In the genomic region with DNA sequence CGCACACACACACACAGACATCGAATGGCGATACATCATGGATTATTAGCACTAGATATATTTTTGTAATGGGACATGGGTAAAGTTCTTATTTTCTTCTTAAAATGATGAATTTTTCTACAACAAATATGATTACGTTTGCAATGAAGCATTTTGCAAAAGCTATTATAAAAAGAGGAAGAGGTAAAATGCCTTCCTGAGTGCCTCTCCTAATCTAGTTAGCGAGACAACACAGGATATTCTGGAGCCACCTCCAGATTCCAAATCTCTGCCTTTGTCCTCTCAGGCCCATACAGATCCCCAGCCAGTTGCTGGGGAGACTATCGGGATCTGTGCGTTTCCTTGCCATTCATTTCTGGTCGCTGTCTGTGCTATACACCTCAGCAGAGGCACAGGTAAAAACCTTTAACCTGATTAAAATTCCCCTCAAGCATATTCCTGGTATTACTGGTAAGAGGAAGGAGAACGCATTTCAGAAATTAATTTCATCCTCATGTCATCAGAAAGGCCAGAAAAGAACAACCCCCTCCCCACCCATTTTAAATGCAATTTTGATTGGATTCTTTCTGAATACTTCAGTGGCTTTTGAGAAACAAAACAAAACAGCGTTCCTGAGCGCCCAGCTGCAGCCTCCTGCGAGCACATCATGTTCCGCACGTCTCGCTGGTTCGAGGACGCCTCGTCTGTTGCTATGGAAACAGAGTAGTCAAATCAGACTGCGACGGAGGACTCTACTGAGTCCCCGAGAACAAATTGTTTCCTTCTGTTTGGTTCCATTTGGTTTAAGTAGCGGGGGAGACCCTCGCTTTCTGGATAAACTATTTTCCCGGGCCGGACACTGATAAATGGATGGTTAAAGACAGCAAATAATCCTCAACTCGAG, we compare ENCODE assay signal across 8 cellular contexts.
DNase-seq lines count a peak whose midpoint lies in the region; ATAC-seq, FAIRE-seq and TF ChIP-seq lines count a peak whose summit lies in the region.

No MANE protein-coding gene starts in this region.

- no peaks in the 10 kb centered on the region for H3K79me2 ChIP-seq in MM.1S (ENCODE audit: low read length)

- no peaks in the 10 kb centered on the region for H3F3A ChIP-seq in MM.1S (ENCODE audit: insufficient read depth, low read length)

- FAIRE-seq in GM18507 (lab: Jason Lieb, UNC): peak; percentile 61

- H2AFZ ChIP-seq in MM.1S (ENCODE audit: low read length): no peak overlapping the region

- H3K27me3 ChIP-seq in dorsolateral prefrontal cortex: peaks cover 0 to 20% (median 0%) of the 10 kb centered on the region in 45 donors
- H3K27me3 ChIP-seq in MM.1S (replicated peaks; ENCODE audit: insufficient read depth, low read length): no peaks in the 10 kb centered on the region

- H3K27ac ChIP-seq in SK-N-MC: no peak overlapping the region
- peak overlapping the region in 49 of 59 donors; percentile 23 to 90 (median 70) for H3K27ac ChIP-seq in dorsolateral prefrontal cortex
- no peak overlapping the region for H3K27ac ChIP-seq in MM.1S (ENCODE audit: low read length)

- no peak overlapping the region for H3K4me2 ChIP-seq in MM.1S (ENCODE audit: low read depth, low read length)

- H3K4me1 ChIP-seq in MM.1S (ENCODE audit: low read length): no peaks in the 10 kb centered on the region

- H3K4me3 ChIP-seq in SK-N-MC: 0 out of 2 replicates have a peak overlapping the region, but pooled peaks have one; percentile 20
- H3K4me3 ChIP-seq in dorsolateral prefrontal cortex: peak overlapping the region; percentile 8 to 72 (median 50)
- H3K4me3 ChIP-seq in MM.1S (ENCODE audit: low read length): no peak overlapping the region

- no peak overlapping the region for H3K9ac ChIP-seq in SK-N-MC (ENCODE audit: insufficient read length)
- no peak overlapping the region for H3K9ac ChIP-seq in MM.1S (ENCODE audit: low read length)

- intact Hi-C loops in dorsolateral prefrontal cortex (cut with DNase I): no loop called here

- no peak for DNase-seq in GM18507 (ENCODE audit: extremely low spot score, insufficient read length, low read depth)
- DNase-seq in SK-N-MC (ENCODE audit: low read depth, low spot score): peak; percentile 22
- DNase-seq in dorsolateral prefrontal cortex: peak; percentile 37 to 86 (median 71)
- peak; percentile 43 for DNase-seq in medulla oblongata (ENCODE audit: extremely low spot score)
- DNase-seq in SKM-1 (lab: John Stamatoyannopoulos, UW; ENCODE audit: unreplicated experiment): no peak
- no peak for DNase-seq in MM.1S

- no peaks in the 10 kb centered on the region for H3K27me3 Mint-ChIP-seq in stimulated activated memory B cell treated with anti-CD40 and anti-IgM and Interleukin-4, amounts not matched to agents 10 μg/mL and 1 μg/mL and 100 μg/mL, for 72 hours

- no peaks in the 10 kb centered on the region for H3K9me2 ChIP-seq in MM.1S (replicated peaks; ENCODE audit: insufficient read depth, low read length)

- peak overlapping the region; percentile 67 for H3K4me3 Mint-ChIP-seq in stimulated activated memory B cell treated with anti-CD40 and anti-IgM and Interleukin-4, amounts not matched to agents 10 μg/mL and 1 μg/mL and 100 μg/mL, for 72 hours

- H3K36me3 ChIP-seq in SK-N-MC (ENCODE audit: insufficient read depth, low read length) (no peaks in the 10 kb centered on the region), MM.1S (replicated peaks; ENCODE audit: insufficient read depth, low read length) (no peaks in the 10 kb centered on the region)

- H4K20me1 ChIP-seq in MM.1S (ENCODE audit: insufficient read depth, low read length): no peaks in the 10 kb centered on the region

- H3K9me3 Mint-ChIP-seq in stimulated activated memory B cell treated with anti-CD40 and anti-IgM and Interleukin-4, amounts not matched to agents 10 μg/mL and 1 μg/mL and 100 μg/mL, for 72 hours: no peaks in the 10 kb centered on the region

- no peaks in the 10 kb centered on the region for H3K9me3 ChIP-seq in SK-N-MC (ENCODE audit: low read depth, low read length)
- no peaks in the 10 kb centered on the region for H3K9me3 ChIP-seq in MM.1S (replicated peaks; ENCODE audit: insufficient read depth, low read length)

- peaks cover 14% of the 10 kb centered on the region for H3K4me1 Mint-ChIP-seq in stimulated activated memory B cell treated with anti-CD40 and anti-IgM and Interleukin-4, amounts not matched to agents 10 μg/mL and 1 μg/mL and 100 μg/mL, for 72 hours

- H3K36me3 Mint-ChIP-seq in stimulated activated memory B cell treated with anti-CD40 and anti-IgM and Interleukin-4, amounts not matched to agents 10 μg/mL and 1 μg/mL and 100 μg/mL, for 72 hours: no peaks in the 10 kb centered on the region

- no peak overlapping the region for H3K27ac Mint-ChIP-seq in stimulated activated memory B cell treated with anti-CD40 and anti-IgM and Interleukin-4, amounts not matched to agents 10 μg/mL and 1 μg/mL and 100 μg/mL, for 72 hours

- peak; percentile 88 for ATAC-seq in HG02623 (IDR thresholded peaks at IDR 0.05; ENCODE audit: unreplicated experiment)
- ATAC-seq in stimulated activated memory B cell treated with anti-CD40 and anti-IgM and Interleukin-4, amounts not matched to agents 10 μg/mL and 1 μg/mL and 100 μg/mL, for 72 hours: peak; percentile 80

- TF ChIP-seq CTCF in dorsolateral prefrontal cortex (IDR thresholded peaks at IDR 0.05 in 54 of 56, conservative IDR thresholded peaks at IDR 0.05 in 2 of 56; ENCODE audit: low read depth in 1 of 56, partially characterized antibody in 56 of 56) (no peak), MM.1S (IDR thresholded peaks at IDR 0.05; ENCODE audit: low read length) (no peak)

Comparison
In these comparisons a context has a peak if more than half of its experiments do, and no peak if none do; other contexts are left out.
1. DNase-seq: peak in SK-N-MC (single experiment), dorsolateral prefrontal cortex (10 of 10) and medulla oblongata (single experiment); none in GM18507 (single experiment), SKM-1 (single experiment) and MM.1S (single experiment).
2. H3K27ac ChIP-seq: peak in dorsolateral prefrontal cortex (49 of 59); none in SK-N-MC (single experiment) and MM.1S (single experiment).